18 cellular contexts compared by ENCODE assay signal in the genomic region with DNA sequence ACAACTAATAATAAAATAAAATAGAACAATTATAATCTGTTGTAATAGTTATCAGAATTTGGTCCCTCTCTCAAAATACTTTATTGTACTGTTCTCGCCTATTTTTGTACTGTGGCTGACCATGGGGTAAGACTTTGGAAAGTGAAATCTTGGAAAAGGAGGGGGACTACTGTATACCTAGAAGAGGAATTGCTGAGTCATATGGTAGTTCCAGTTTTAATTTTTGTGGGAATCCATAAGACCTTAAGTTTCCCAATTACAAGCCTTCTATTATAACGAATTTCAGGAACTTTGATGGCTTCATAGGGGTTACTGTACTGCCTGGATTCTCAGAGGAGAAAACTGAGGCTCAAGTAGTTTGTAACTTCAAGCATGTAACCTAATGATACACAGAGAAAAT. TPM values are rescaled to one million over a fixed set of nuclear protein-coding genes. Genes with fewer than 3 reads are reported as not detected.
DNase-seq lines count a peak whose midpoint lies in the region; ATAC-seq, FAIRE-seq and TF ChIP-seq lines count a peak whose summit lies in the region.
"Had no signal": no experiment of that assay in that cellular context is flagged by ENCODE, and none has a peak within 500 bp of the region (broad histone marks: within the 10 kb centered on the region; RNA-seq: fewer than 3 reads in every experiment).

No MANE protein-coding gene starts in this region.

- H4K20me1 ChIP-seq in GM23338 (replicated peaks; ENCODE audit: insufficient read depth) (peaks cover 77% of the 10 kb centered on the region), K562 (replicated peaks; ENCODE audit: control insufficient read depth, insufficient read depth, low read length) (no peaks in the 10 kb centered on the region)

- H3K4me1 Mint-ChIP-seq in activated T-cell treated with anti-CD3 and anti-CD28 coated beads, Interleukin-2, amount 50 U/mL, for 72 hours (ENCODE audit: low read depth): peaks cover 20% of the 10 kb centered on the region
- H3K4me1 Mint-ChIP-seq in GM23338: peaks cover 22% of the 10 kb centered on the region
- peaks cover 9 to 23% (median 17%) of the 10 kb centered on the region in 7 donors for H3K4me1 Mint-ChIP-seq in naive thymus-derived CD4-positive, alpha-beta T cell

- no TSS peak for BruUV-seq in K562 (replicated peaks; lab: Mats Ljungman, UMichigan)

- H3K4me1 ChIP-seq in GM23338 (ENCODE audit: insufficient read depth) (peaks cover 20% of the 10 kb centered on the region), K562 (replicated peaks in 1 of 2; ENCODE audit: control insufficient read depth in 2 of 2, insufficient read depth in 2 of 2, low read length in 2 of 2) (no peaks in the 10 kb centered on the region; a peak in 1 of 5 replicates), subcutaneous abdominal adipose tissue (ENCODE audit: control insufficient read depth in 5 of 5, insufficient read depth in 5 of 5, low read length in 5 of 5) (no peaks in the 10 kb centered on the region)
- H3K4me1 ChIP-seq in naive thymus-derived CD4-positive, alpha-beta T cell (ENCODE audit: control insufficient read depth in 2 of 2, insufficient read depth in 2 of 2, low read length in 2 of 2): no peaks in the 10 kb centered on the region
- H3K4me1 ChIP-seq: BE2C had no signal

- DNase-seq in activated T-cell treated with anti-CD3 and anti-CD28 coated beads, Interleukin-2, amount 50 U/mL, for 72 hours: no peak
- DNase-seq in activated T-cell treated with anti-CD3 and anti-CD28 coated beads for 4 hours: no peak
- DNase-seq in GM23338 (ENCODE audit: low spot score): no peak
- DNase-seq in K562 (ENCODE audit: extremely low read depth in 1 of 4, low spot score in 3 of 4): no peak
- no peak for DNase-seq in naive thymus-derived CD4-positive, alpha-beta T cell
- DNase-seq: 8988T, BE2C, EL, GF-D8, MV-4-11, NCI-H1105 treated with DMSO at 0.1 percent for 48 hours, NCI-H2029 treated with DMSO at 0.1 percent for 48 hours, NCI-H226, NCI-H748 treated with DMSO at 0.1 percent for 48 hours, SIG-M5 had no signal

- peaks cover 0 to 15% of the 10 kb centered on the region in 2 donors for H3K36me3 Mint-ChIP-seq in activated T-cell treated with anti-CD3 and anti-CD28 coated beads, Interleukin-2, amount 50 U/mL, for 72 hours (ENCODE audit: insufficient read depth in 2 of 2)
- H3K36me3 Mint-ChIP-seq in GM23338 (ENCODE audit: low read depth): peaks cover 35% of the 10 kb centered on the region; the same call in 2 of the 3 replicates
- peaks cover 3 to 30% (median 11%) of the 10 kb centered on the region in 5 donors for H3K36me3 Mint-ChIP-seq in naive thymus-derived CD4-positive, alpha-beta T cell

- FAIRE-seq in K562 (lab: Jason Lieb, UNC): no peak

- no peaks in the 10 kb centered on the region for H3K9me3 Mint-ChIP-seq in activated T-cell treated with anti-CD3 and anti-CD28 coated beads, Interleukin-2, amount 50 U/mL, for 72 hours
- no peaks in the 10 kb centered on the region for H3K9me3 Mint-ChIP-seq in GM23338
- no peaks in the 10 kb centered on the region for H3K9me3 Mint-ChIP-seq in naive thymus-derived CD4-positive, alpha-beta T cell

- TF ChIP-seq RAD21 in K562 (CRISPR knock-in tag; conservative IDR thresholded peaks at IDR 0.05 in 1 of 2, IDR thresholded peaks at IDR 0.05 in 1 of 2): no peak

- no peaks in the 10 kb centered on the region for H3K9me1 ChIP-seq in K562 (ENCODE audit: control insufficient read depth, insufficient read depth, low read length)

- CTCF ChIA-PET in K562 (lab: Yijun Ruan, JAX; ENCODE audit: low intra/inter-chr PET ratio): no interaction called here
- CTCF ChIA-PET in naive thymus-derived CD4-positive, alpha-beta T cell (lab: Charles Lee): no interaction called here

- no peak overlapping the region for H3K4me3 Mint-ChIP-seq in activated T-cell treated with anti-CD3 and anti-CD28 coated beads, Interleukin-2, amount 50 U/mL, for 72 hours
- no peak overlapping the region for H3K4me3 Mint-ChIP-seq in GM23338
- H3K4me3 Mint-ChIP-seq in naive thymus-derived CD4-positive, alpha-beta T cell: no peak overlapping the region

- H3K4me2 ChIP-seq in GM23338 (no peak overlapping the region), K562 (ENCODE audit: insufficient read depth, low read length) (no peak overlapping the region)

- TF ChIP-seq EP300 in K562 (IDR thresholded peaks at IDR 0.05; ENCODE audit: low read length): no peak

- no peaks in the 10 kb centered on the region; the same call in 1 of the 2 replicates for H3F3A ChIP-seq in GM23338 (replicated peaks; ENCODE audit: low read depth)

- H2AFZ ChIP-seq in GM23338 (no peak overlapping the region), K562 (ENCODE audit: low read depth, low read length) (no peak overlapping the region)

- no peak for TF ChIP-seq CTCF in GM23338 (conservative IDR thresholded peaks at IDR 0.05; ENCODE audit: low read depth in 2 of 2)
- TF ChIP-seq CTCF in K562 (IDR thresholded peaks at IDR 0.05 in 2 of 3, conservative IDR thresholded peaks at IDR 0.05 in 1 of 3; ENCODE audit: insufficient read depth in 2 of 3, low read depth in 1 of 3, low read length in 3 of 3): no peak

- H3K27me3 Mint-ChIP-seq in activated T-cell treated with anti-CD3 and anti-CD28 coated beads, Interleukin-2, amount 50 U/mL, for 72 hours (ENCODE audit: low read depth): no peaks in the 10 kb centered on the region
- H3K27me3 Mint-ChIP-seq in GM23338 (ENCODE audit: insufficient read depth, low read depth, poor library complexity): peaks cover 4% of the 10 kb centered on the region
- no peaks in the 10 kb centered on the region for H3K27me3 Mint-ChIP-seq in naive thymus-derived CD4-positive, alpha-beta T cell

- H3K4me3 ChIP-seq in GM23338 (no peak overlapping the region), K562 (no peak overlapping the region), subcutaneous abdominal adipose tissue (ENCODE audit: low read depth in 1 of 5, low read length in 5 of 5) (no peak overlapping the region)
- no peak overlapping the region for H3K4me3 ChIP-seq in naive thymus-derived CD4-positive, alpha-beta T cell (ENCODE audit: low read length)
- H3K4me3 ChIP-seq: HAP-1 had no signal

- intact Hi-C loops in K562 (cut with micrococcal nuclease): no loop called here
- intact Hi-C loops in naive thymus-derived CD4-positive, alpha-beta T cell (cut with micrococcal nuclease): loop anchor here in 1 of 2 donors (2.0 kb wide), 1 partner anchor 34 kb away; no protein-coding TSS in a partner anchor

- 89% methylated on average over 2 of the region's 2 CpGs for WGBS in K562 (ENCODE audit: insufficient coverage, low coverage, missing lambda C conversion rate)

- no peak for ATAC-seq in activated T-cell treated with anti-CD3 and anti-CD28 coated beads, Interleukin-2, amount 50 U/mL, for 72 hours (replicated peaks in 1 of 2)
- ATAC-seq in GM23338 (no peak), K562 (no peak), GM21717 (IDR thresholded peaks at IDR 0.05; ENCODE audit: unreplicated experiment) (no peak)
- no peak for ATAC-seq in naive thymus-derived CD4-positive, alpha-beta T cell

- no peak for TF ChIP-seq POLR2A in K562 (conservative IDR thresholded peaks at IDR 0.05)

- H3K27me3 ChIP-seq in GM23338 (ENCODE audit: insufficient read depth) (no peaks in the 10 kb centered on the region), K562 (ENCODE audit: control insufficient read depth in 2 of 2, insufficient read depth in 2 of 2, low read length in 2 of 2) (no peaks in the 10 kb centered on the region), subcutaneous abdominal adipose tissue (ENCODE audit: control insufficient read depth in 5 of 5, insufficient read depth in 4 of 5, low read length in 5 of 5) (no peaks in the 10 kb centered on the region)
- no peaks in the 10 kb centered on the region for H3K27me3 ChIP-seq in naive thymus-derived CD4-positive, alpha-beta T cell (ENCODE audit: control insufficient read depth in 2 of 2, insufficient read depth in 2 of 2, low read length in 2 of 2)
- H3K27me3 ChIP-seq: BE2C had no signal

- H3K9ac ChIP-seq in K562 (ENCODE audit: insufficient read depth in 1 of 2, low read depth in 2 of 2, low read length in 2 of 2) (no peak overlapping the region), subcutaneous abdominal adipose tissue (ENCODE audit: low read length in 5 of 5) (no peak overlapping the region)

- in situ Hi-C loops in K562 (cut with MboI): no loop called here

- H3K36me3 ChIP-seq in GM23338 (ENCODE audit: insufficient read depth) (peaks cover 18% of the 10 kb centered on the region), K562 (ENCODE audit: control insufficient read depth, insufficient read depth, low read length) (peaks cover 64% of the 10 kb centered on the region), subcutaneous abdominal adipose tissue (ENCODE audit: control insufficient read depth in 5 of 5, insufficient read depth in 5 of 5, low read length in 5 of 5) (peaks cover 19 to 36% (median 25%) of the 10 kb centered on the region in 5 donors)
- peaks cover 0 to 23% (median 0%) of the 10 kb centered on the region in 3 experiments for H3K36me3 ChIP-seq in naive thymus-derived CD4-positive, alpha-beta T cell (ENCODE audit: control insufficient read depth in 2 of 3, insufficient read depth in 3 of 3, low read length in 3 of 3)

- POLR2A ChIA-PET in K562 (lab: Yijun Ruan, JAX): no interaction called here
- POLR2A ChIA-PET in naive thymus-derived CD4-positive, alpha-beta T cell (lab: Charles Lee): no interaction called here

- no peaks in the 10 kb centered on the region for H3K9me2 ChIP-seq in GM23338 (ENCODE audit: insufficient read depth)

- H3K9me3 ChIP-seq in K562 (replicated peaks; ENCODE audit: control insufficient read depth, insufficient read depth, low read depth, low read length): no peaks in the 10 kb centered on the region
- H3K9me3 ChIP-seq in subcutaneous abdominal adipose tissue (ENCODE audit: control insufficient read depth in 5 of 5, low read length in 5 of 5): no peaks in the 10 kb centered on the region
- no peaks in the 10 kb centered on the region for H3K9me3 ChIP-seq in naive thymus-derived CD4-positive, alpha-beta T cell (ENCODE audit: control insufficient read depth in 2 of 3, low read length in 3 of 3)
- H3K9me3 ChIP-seq: BE2C, HAP-1 had no signal

- peak overlapping the region; percentile 67 for H3K27ac ChIP-seq in GM23338 (ENCODE audit: low read depth)
- H3K27ac ChIP-seq in K562 (ENCODE audit: extremely low read depth, low read depth, low read length): no peak overlapping the region
- peak overlapping the region; percentile 45 for H3K27ac ChIP-seq in subcutaneous abdominal adipose tissue (ENCODE audit: low read depth, low read length)
- no peak overlapping the region for H3K27ac ChIP-seq in naive thymus-derived CD4-positive, alpha-beta T cell (ENCODE audit: low read depth, low read length)

- H3K79me2 ChIP-seq in GM23338 (replicated peaks; ENCODE audit: insufficient read depth): peaks cover 100% of the 10 kb centered on the region
- peaks cover 10% of the 10 kb centered on the region; the same call in 2 of the 3 replicates for H3K79me2 ChIP-seq in K562 (ENCODE audit: control insufficient read depth, insufficient read depth, low read length)

- peak overlapping the region; percentile 53 for H3K27ac Mint-ChIP-seq in activated T-cell treated with anti-CD3 and anti-CD28 coated beads, Interleukin-2, amount 50 U/mL, for 72 hours
- H3K27ac Mint-ChIP-seq in GM23338: peak overlapping the region; percentile 67
- H3K27ac Mint-ChIP-seq in naive thymus-derived CD4-positive, alpha-beta T cell: no peak overlapping the region

RNA-seq across cellular contexts. Expression of a gene that starts 35.5 kb away (rescaled TPM):
- total RNA-seq in activated T-cell treated with anti-CD3 and anti-CD28 coated beads, Interleukin-2, amount 50 U/mL, for 72 hours: 10 to 100 TPM; 37.4 to 39.7 TPM
- 62.1 and 93.1 TPM in 2 replicates for total RNA-seq in GM23338 (2014; rRNA removed; shearing (Covaris generic))
- polyA plus RNA-seq in GM23338 (2016; fragmentation: Nextera tagmentation; extraction: Ambion mirVana): 124 and 126 TPM in 2 replicates
- 77.7 and 239 TPM in 2 replicates for total RNA-seq in K562 (2011; cell fraction: chromatin; rRNA removed; ENCODE audit: low replicate concordance)
- total RNA-seq in K562 (2011; cell fraction: nucleolus; rRNA removed): 50.4 and 82.1 TPM in 2 replicates
- 101 and 163 TPM in 2 replicates for total RNA-seq in K562 (2011; cell fraction: nucleoplasm; rRNA removed)
- total RNA-seq in K562 (2014; rRNA removed): 14.1 and 22.3 TPM in 2 replicates
- 23.8 and 24.5 TPM in 2 replicates for total RNA-seq in K562 (2014; rRNA removed; fragmentation: Illumina TruSeq; extraction: Trizol)
- 27.0 and 32.1 TPM in 2 replicates for total RNA-seq in K562 (2015; rRNA removed; fragmentation: Illumina TruSeq; extraction: Trizol)
- 27.2 and 28.8 TPM in 2 replicates for total RNA-seq in K562 (2021)
- polyA plus RNA-seq in K562 (2011; rRNA removed): 30.0 and 35.1 TPM in 2 replicates
- polyA plus RNA-seq in K562 (2011; cell fraction: cytosol; rRNA removed): 23.6 and 25.6 TPM in 2 replicates
- 91.0 and 105 TPM in 2 replicates for polyA plus RNA-seq in K562 (2011; cell fraction: nucleus; rRNA removed)
- 16.5 and 19.6 TPM in 2 replicates for polyA plus RNA-seq in K562 (2012)
- 23.5 and 31.0 TPM in 2 replicates for polyA plus RNA-seq in K562 (2014; fragmentation: Illumina TruSeq; extraction: Trizol)
- 1 to 10 TPM; 3.4 to 4.6 TPM for polyA plus RNA-seq in K562 (2014; fragmentation: Nextera tagmentation; extraction: Ambion mirVana)
- polyA plus RNA-seq in K562 (2014; rRNA removed): 23.3 and 26.6 TPM in 2 replicates
- 58.6 and 67.8 TPM in 2 replicates for polyA minus RNA-seq in K562 (2011; rRNA and poly(A)+ RNA removed)
- polyA minus RNA-seq in K562 (2011; cell fraction: cytosol; rRNA and poly(A)+ RNA removed): 15.6 and 17.5 TPM in 2 replicates
- polyA minus RNA-seq in K562 (2011; cell fraction: nucleus; rRNA and poly(A)+ RNA removed): 51.7 and 77.9 TPM in 2 replicates
- total RNA-seq in naive thymus-derived CD4-positive, alpha-beta T cell: 100 to 1,000 TPM in 1 of 5 experiments, 10 to 100 TPM in 4; 46.9 to 110 (median 77.8) TPM
- polyA plus RNA-seq in naive thymus-derived CD4-positive, alpha-beta T cell: 10 to 100 TPM; 13.4 to 19.8 TPM

Comparison
In these comparisons a context has a peak if more than half of its experiments do, and no peak if none do; other contexts are left out.
1. H3K27ac Mint-ChIP-seq: peak in activated T-cell treated with anti-CD3 and anti-CD28 coated beads, Interleukin-2, amount 50 U/mL, for 72 hours (single experiment) and GM23338 (single experiment); none in naive thymus-derived CD4-positive, alpha-beta T cell (0 of 9).
2. H3K27ac ChIP-seq: peak in GM23338 (single experiment) and subcutaneous abdominal adipose tissue (single experiment); none in K562 (single experiment) and naive thymus-derived CD4-positive, alpha-beta T cell (single experiment).